ENCODE assay signal across 12 cellular contexts in the genomic region with DNA sequence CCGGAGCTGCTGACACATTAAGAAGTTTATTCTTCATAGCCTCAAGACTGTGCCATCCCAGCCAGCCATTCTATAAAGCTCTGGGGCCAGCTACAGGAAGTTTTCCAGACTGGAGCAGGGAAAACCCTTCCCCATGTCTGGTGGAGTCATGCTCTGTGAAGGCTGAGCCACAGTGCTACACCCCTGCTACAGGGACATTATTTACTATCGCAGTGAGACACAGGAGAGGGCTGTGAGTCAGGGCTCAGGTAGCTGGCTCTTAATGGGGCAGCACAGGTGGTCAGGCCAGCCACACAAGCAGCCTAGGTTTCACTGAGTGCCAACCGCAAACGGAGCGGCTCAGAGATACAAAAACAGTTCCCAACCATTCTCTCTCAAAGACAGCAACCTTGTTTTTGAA. TPM values are rescaled to one million over a fixed set of nuclear protein-coding genes. Genes with fewer than 3 reads are reported as not detected.
DNase-seq lines count a peak whose midpoint lies in the region; ATAC-seq and TF ChIP-seq lines count a peak whose summit lies in the region.
"Had no signal": no experiment of that assay in that cellular context is flagged by ENCODE, and none has a peak within 500 bp of the region (broad histone marks: within the 10 kb centered on the region; RNA-seq: fewer than 3 reads in every experiment).

No MANE protein-coding gene starts in this region.

- H3K4me2 ChIP-seq in smooth muscle cell: peak overlapping the region; percentile 47

- H3K9ac ChIP-seq in smooth muscle cell (ENCODE audit: low read depth): peak overlapping the region; percentile 81
- H3K9ac ChIP-seq: parathyroid adenoma had no signal

- DNase-seq in GM04504 (ENCODE audit: low read depth): peak; percentile 59
- peak; percentile 76 to 85 for DNase-seq in SJSA1 (ENCODE audit: low read depth in 1 of 2, low spot score in 2 of 2)
- peak; percentile 98 to 99 for DNase-seq in foreskin keratinocyte
- no peak for DNase-seq in smooth muscle cell (lab: John Stamatoyannopoulos, UW; ENCODE audit: unreplicated experiment)
- no peak for DNase-seq in NCI-H1105 treated with DMSO at 0.1 percent for 48 hours (lab: John Stamatoyannopoulos, UW)
- DNase-seq in NCI-H446 treated with DMSO at 0.1 percent for 48 hours (lab: John Stamatoyannopoulos, UW): no peak
- DNase-seq: GDM1, NCI-H524, T-helper 9 cell had no signal

- H3K27ac ChIP-seq in SJSA1: peak overlapping the region; percentile 43
- peak overlapping the region; percentile 96 for H3K27ac ChIP-seq in foreskin keratinocyte
- peak overlapping the region; percentile 97 for H3K27ac ChIP-seq in smooth muscle cell (ENCODE audit: low read depth)
- H3K27ac ChIP-seq: parathyroid adenoma had no signal

- H3F3A ChIP-seq in smooth muscle cell (ENCODE audit: low read depth): peaks cover 6% of the 10 kb centered on the region

- H3K27me3 ChIP-seq in SJSA1 (replicated peaks) (no peaks in the 10 kb centered on the region), foreskin keratinocyte (no peaks in the 10 kb centered on the region), smooth muscle cell (ENCODE audit: low read depth) (no peaks in the 10 kb centered on the region)

- H3K9me3 ChIP-seq in SJSA1 (replicated peaks): no peaks in the 10 kb centered on the region
- no peaks in the 10 kb centered on the region for H3K9me3 ChIP-seq in smooth muscle cell (replicated peaks; ENCODE audit: low read depth)

- H3K79me2 ChIP-seq in smooth muscle cell (ENCODE audit: low read depth): no peaks in the 10 kb centered on the region
- H3K79me2 ChIP-seq: parathyroid adenoma had no signal

- TF ChIP-seq CTCF in foreskin keratinocyte (conservative IDR thresholded peaks at IDR 0.05) (peak; percentile 32), smooth muscle cell (IDR thresholded peaks at IDR 0.05; ENCODE audit: borderline replicate concordance, insufficient read depth, poor library complexity, severe bottlenecking) (no peak)

- peaks cover 76% of the 10 kb centered on the region for H3K36me3 ChIP-seq in SJSA1
- H3K36me3 ChIP-seq in smooth muscle cell (ENCODE audit: low read depth): peaks cover 11% of the 10 kb centered on the region

- no peaks in the 10 kb centered on the region for H4K20me1 ChIP-seq in smooth muscle cell (ENCODE audit: low read depth)

- no peak overlapping the region for H2AFZ ChIP-seq in smooth muscle cell (ENCODE audit: low read depth)
- H2AFZ ChIP-seq: parathyroid adenoma had no signal

- peak; percentile 99 for ATAC-seq in foreskin keratinocyte
- no peak for ATAC-seq in GM18870 (IDR thresholded peaks at IDR 0.05; ENCODE audit: unreplicated experiment)
- ATAC-seq in HG03139 (IDR thresholded peaks at IDR 0.05; ENCODE audit: unreplicated experiment): no peak

- WGBS in smooth muscle cell (ENCODE audit: low lambda C conversion rate): 31% methylated on average over 5 of the region's 5 CpGs

- peaks cover 43% of the 10 kb centered on the region for H3K4me1 ChIP-seq in SJSA1 (replicated peaks)
- peaks cover 23% of the 10 kb centered on the region for H3K4me1 ChIP-seq in foreskin keratinocyte
- no peaks in the 10 kb centered on the region for H3K4me1 ChIP-seq in smooth muscle cell (ENCODE audit: low read depth)
- H3K4me1 ChIP-seq: parathyroid adenoma had no signal

- H3K4me3 ChIP-seq in SJSA1 (no peak overlapping the region), smooth muscle cell (no peak overlapping the region)

RNA-seq across cellular contexts. Expression of a gene that starts 12.1 kb away (rescaled TPM):
- total RNA-seq in SJSA1 (2014; rRNA removed; shearing (Covaris generic)): 28.9 and 29.5 TPM in 2 replicates
- 31.3 and 33.7 TPM in 2 replicates for total RNA-seq in foreskin keratinocyte
- polyA plus RNA-seq in foreskin keratinocyte: 13.1 and 14.7 TPM in 2 replicates
- total RNA-seq in smooth muscle cell: 23.5 and 46.3 TPM in 2 replicates
- polyA plus RNA-seq in smooth muscle cell: 18.2 and 21.2 TPM in 2 replicates

RNA-seq across cellular contexts. Expression of a gene that starts 12.2 kb away (rescaled TPM):
- 39.6 and 76.4 TPM in 2 replicates for total RNA-seq in SJSA1 (2014; rRNA removed; shearing (Covaris generic))
- total RNA-seq in foreskin keratinocyte (27.1 and 32.5 TPM in 2 replicates), smooth muscle cell (20.7 and 35.8 TPM in 2 replicates)
- polyA plus RNA-seq in foreskin keratinocyte (36.0 and 41.8 TPM in 2 replicates), smooth muscle cell (34.5 and 38.6 TPM in 2 replicates)

RNA-seq across cellular contexts. Expression of a gene that starts 40.8 kb away (rescaled TPM):
- 25.3 and 29.5 TPM in 2 replicates for total RNA-seq in SJSA1 (2014; rRNA removed; shearing (Covaris generic))
- total RNA-seq in foreskin keratinocyte (27.4 and 28.2 TPM in 2 replicates), smooth muscle cell (22.5 and 34.9 TPM in 2 replicates)
- polyA plus RNA-seq in foreskin keratinocyte (25.3 and 25.7 TPM in 2 replicates), smooth muscle cell (25.7 and 27.7 TPM in 2 replicates)

RNA-seq across cellular contexts. Expression of a gene that starts 42.5 kb away (rescaled TPM):
- 0.06 and 0.87 TPM in 2 replicates for total RNA-seq in SJSA1 (2014; rRNA removed; shearing (Covaris generic))
- total RNA-seq in foreskin keratinocyte (7.3 and 9.5 TPM in 2 replicates), smooth muscle cell (2.4 and 4.5 TPM in 2 replicates)
- polyA plus RNA-seq in foreskin keratinocyte (5.4 and 6.1 TPM in 2 replicates), smooth muscle cell (3.7 and 5.3 TPM in 2 replicates)

Comparison
In these comparisons a context has a peak if more than half of its experiments do, and no peak if none do; other contexts are left out.
1. DNase-seq: peak in GM04504 (single experiment), SJSA1 (2 of 2) and foreskin keratinocyte (2 of 2); none in smooth muscle cell (single experiment), NCI-H1105 treated with DMSO at 0.1 percent for 48 hours (single experiment) and NCI-H446 treated with DMSO at 0.1 percent for 48 hours (single experiment).
2. H3K27ac ChIP-seq: peak in every context shown above with its lines; median percentile 97 in smooth muscle cell; 96 in foreskin keratinocyte; 43 in SJSA1.